ENCODE assay signal across 9 cellular contexts in the genomic region with DNA sequence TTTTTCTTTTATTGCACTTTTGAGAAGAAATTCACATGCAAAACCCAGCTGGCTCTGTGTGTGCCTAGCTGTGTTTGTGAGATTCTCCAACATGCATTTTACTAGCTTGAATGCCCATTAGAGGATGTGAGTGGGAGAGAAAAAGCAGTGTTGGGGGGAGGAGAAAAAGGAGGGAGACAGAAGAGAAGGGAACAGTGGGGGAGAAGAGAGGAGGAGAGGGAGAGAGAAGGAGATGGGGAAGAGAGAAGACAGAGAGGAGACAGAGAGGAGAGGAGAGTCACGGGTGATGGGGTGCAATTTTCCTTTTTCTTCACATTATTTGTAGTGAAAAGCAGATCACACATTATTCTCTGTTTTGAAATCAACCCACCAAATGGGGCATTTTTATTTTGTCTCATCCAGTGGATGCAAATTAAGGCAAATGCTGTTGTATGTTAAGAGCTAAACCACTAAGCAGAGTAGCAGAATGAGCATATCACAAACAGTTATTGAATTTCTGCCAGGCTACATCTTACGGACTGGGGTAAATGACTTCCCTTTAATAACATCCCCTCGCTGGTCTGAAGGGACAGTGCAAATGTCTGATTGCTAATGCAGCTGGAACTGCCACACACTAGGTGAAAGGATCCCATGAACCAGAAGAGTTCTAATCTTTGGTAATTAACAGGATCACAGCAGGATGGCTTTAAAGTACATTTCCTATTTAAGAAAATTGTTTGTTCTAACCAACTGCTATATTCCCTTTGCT. TPM values are rescaled to one million over a fixed set of nuclear protein-coding genes. Genes with fewer than 3 reads are reported as not detected.
A peak's percentile ranks its signal among the peaks of the same experiment; 100 is the strongest.
DNase-seq lines count a peak whose midpoint lies in the region; ATAC-seq and TF ChIP-seq lines count a peak whose summit lies in the region.
"Had no signal": no experiment of that assay in that cellular context is flagged by ENCODE, and none has a peak within 500 bp of the region (broad histone marks: within the 10 kb centered on the region; RNA-seq: fewer than 3 reads in every experiment).

No MANE protein-coding gene starts in this region.

- H3K36me3 ChIP-seq in SU-DHL-6 (ENCODE audit: low read length) (no peaks in the 10 kb centered on the region; the same call in none of the 2 replicates), right atrium auricular region (no peaks in the 10 kb centered on the region), tibial nerve (no peaks in the 10 kb centered on the region)

- H3K9me3 ChIP-seq in SU-DHL-6 (ENCODE audit: insufficient read depth, low read length) (no peaks in the 10 kb centered on the region), right atrium auricular region (no peaks in the 10 kb centered on the region), tibial nerve (no peaks in the 10 kb centered on the region)

- CTCF ChIA-PET in activated naive CD4-positive, alpha-beta T cell treated with anti-CD3 and anti-CD28 coated beads for 36 hours (lab: Charles Lee), result interaction anchor here (0.7 to 2.0 kb wide), 3 partner anchors 9 to 175 kb away, joined by 3 to 8 read pairs (median 4); no protein-coding TSS in a partner anchor

- ATAC-seq in foreskin keratinocyte (no peak), left colon (no peak)

- H3K27me3 ChIP-seq in SU-DHL-6 (ENCODE audit: low read length), result no peaks in the 10 kb centered on the region
- no peaks in the 10 kb centered on the region for H3K27me3 ChIP-seq in right atrium auricular region
- no peaks in the 10 kb centered on the region for H3K27me3 ChIP-seq in tibial nerve
- no peaks in the 10 kb centered on the region for H3K27me3 ChIP-seq in foreskin keratinocyte

- TF ChIP-seq CTCF in SU-DHL-6 (IDR thresholded peaks at IDR 0.05; ENCODE audit: insufficient read depth, low read length, poor library complexity, severe bottlenecking) (no peak), right atrium auricular region (IDR thresholded peaks at IDR 0.05) (no peak), tibial nerve (IDR thresholded peaks at IDR 0.05) (no peak), foreskin keratinocyte (conservative IDR thresholded peaks at IDR 0.05) (no peak)

- H3K36me3 Mint-ChIP-seq in activated naive CD4-positive, alpha-beta T cell treated with anti-CD3 and anti-CD28 coated beads for 36 hours (ENCODE audit: low read depth), result no peaks in the 10 kb centered on the region

- peak overlapping the region; percentile 77 for H3K4me3 ChIP-seq in SU-DHL-6 (ENCODE audit: insufficient read depth, low read length, poor library complexity, severe bottlenecking)
- peak overlapping the region; percentile 48 to 55 for H3K4me3 ChIP-seq in right atrium auricular region
- H3K4me3 ChIP-seq in tibial nerve, result peak overlapping the region; percentile 8 to 41 (median 10)

- peak overlapping the region; percentile 79 for H3K4me2 ChIP-seq in SU-DHL-6 (ENCODE audit: low read depth, low read length, poor library complexity, severe bottlenecking)

- no peak overlapping the region for H2AFZ ChIP-seq in SU-DHL-6 (ENCODE audit: low read depth, low read length, severe bottlenecking)

- no peaks in the 10 kb centered on the region for H3K27me3 Mint-ChIP-seq in activated naive CD4-positive, alpha-beta T cell treated with anti-CD3 and anti-CD28 coated beads for 36 hours (ENCODE audit: low read depth)

- H3K4me3 Mint-ChIP-seq in activated naive CD4-positive, alpha-beta T cell treated with anti-CD3 and anti-CD28 coated beads for 36 hours, result peak overlapping the region; percentile 85

- 26 to 27% methylated on average over 3 of the region's 3 CpGs for WGBS in tibial nerve, 2 donors

- H3K79me2 ChIP-seq in SU-DHL-6 (ENCODE audit: insufficient read depth, low read length), result peaks cover 63% of the 10 kb centered on the region

- peak overlapping the region; percentile 74 for H3K9ac ChIP-seq in SU-DHL-6 (ENCODE audit: low read length)

- peak overlapping the region; percentile 89 for H3K27ac ChIP-seq in SU-DHL-6 (ENCODE audit: low read depth, low read length)
- peak overlapping the region; percentile 24 to 70 for H3K27ac ChIP-seq in right atrium auricular region
- H3K27ac ChIP-seq in tibial nerve, result peak overlapping the region in 1 of 4 donors; percentile 18
- H3K27ac ChIP-seq in foreskin keratinocyte, result no peak overlapping the region

- TF ChIP-seq POLR2A in tibial nerve (IDR thresholded peaks at IDR 0.05), result no peak

- H3K9me2 ChIP-seq in SU-DHL-6 (replicated peaks; ENCODE audit: insufficient read depth, low read length), result no peaks in the 10 kb centered on the region

- peaks cover 53% of the 10 kb centered on the region for H3F3A ChIP-seq in SU-DHL-6 (ENCODE audit: insufficient read depth)

- no peak for DNase-seq in activated naive CD4-positive, alpha-beta T cell treated with anti-CD3 and anti-CD28 coated beads for 36 hours
- no peak for DNase-seq in activated naive CD4-positive, alpha-beta T cell (lab: John Stamatoyannopoulos, UW)
- DNase-seq in right atrium auricular region (ENCODE audit: low spot score) (no peak), tibial nerve (ENCODE audit: low spot score in 2 of 2) (no peak), iPS-NIHi11 (ENCODE audit: low spot score) (no peak), foreskin keratinocyte (no peak), left colon (no peak)
- DNase-seq: DND-41 had no signal

- TF ChIP-seq EP300 in tibial nerve (IDR thresholded peaks at IDR 0.05), result no peak

- H3K9me3 Mint-ChIP-seq in activated naive CD4-positive, alpha-beta T cell treated with anti-CD3 and anti-CD28 coated beads for 36 hours, result no peaks in the 10 kb centered on the region

- no peaks in the 10 kb centered on the region for H4K20me1 ChIP-seq in SU-DHL-6 (ENCODE audit: low read depth, low read length)

- intact Hi-C loops in activated naive CD4-positive, alpha-beta T cell treated with anti-CD3 and anti-CD28 coated beads for 36 hours (cut with micrococcal nuclease), result loop anchor here (1.0 to 10.0 kb wide), 9 partner anchors 8 to 1361 kb away; a partner anchor contains a TSS
- intact Hi-C loops in left colon (cut with DNase I, micrococcal nuclease), result loop anchor here in 1 of 2 donors (10.0 kb wide), 2 partner anchors 393 to 643 kb away; no protein-coding TSS in a partner anchor

- H3K27ac Mint-ChIP-seq in activated naive CD4-positive, alpha-beta T cell treated with anti-CD3 and anti-CD28 coated beads for 36 hours, result peak overlapping the region; percentile 92

- H3K4me1 Mint-ChIP-seq in activated naive CD4-positive, alpha-beta T cell treated with anti-CD3 and anti-CD28 coated beads for 36 hours (ENCODE audit: low read depth), result peaks cover 71% of the 10 kb centered on the region

- H3K4me1 ChIP-seq in right atrium auricular region (peaks cover 0 to 9% of the 10 kb centered on the region in 2 donors), tibial nerve (peaks cover 0 to 19% (median 0%) of the 10 kb centered on the region in 4 donors), foreskin keratinocyte (no peaks in the 10 kb centered on the region)

RNA-seq across cellular contexts. Expression of a gene that starts 0.9 kb away (rescaled TPM):
- total RNA-seq in activated naive CD4-positive, alpha-beta T cell treated with anti-CD3 and anti-CD28 coated beads for 36 hours, result 1 to 10 TPM; 5.4 to 5.8 TPM
- total RNA-seq in right atrium auricular region, result 10 to 100 TPM in 1 of 2 donors, 1 to 10 TPM in 1; 6.6 to 66.7 TPM
- total RNA-seq in tibial nerve, result 1 to 10 TPM; 1.8 to 6.5 (median 3.8) TPM
- total RNA-seq in foreskin keratinocyte, result not detected in 2 replicates
- polyA plus RNA-seq in foreskin keratinocyte, result not detected in 2 replicates
- total RNA-seq in left colon, result under 1 TPM; 0.09 to 0.20 TPM

Comparison
In these comparisons a context has a peak if more than half of its experiments do, and no peak if none do; other contexts are left out.
1. H3K4me3 ChIP-seq: peak in every context shown above with its lines; median percentile 77 in SU-DHL-6; 52 in right atrium auricular region; 10 in tibial nerve.